In the genomic region with DNA sequence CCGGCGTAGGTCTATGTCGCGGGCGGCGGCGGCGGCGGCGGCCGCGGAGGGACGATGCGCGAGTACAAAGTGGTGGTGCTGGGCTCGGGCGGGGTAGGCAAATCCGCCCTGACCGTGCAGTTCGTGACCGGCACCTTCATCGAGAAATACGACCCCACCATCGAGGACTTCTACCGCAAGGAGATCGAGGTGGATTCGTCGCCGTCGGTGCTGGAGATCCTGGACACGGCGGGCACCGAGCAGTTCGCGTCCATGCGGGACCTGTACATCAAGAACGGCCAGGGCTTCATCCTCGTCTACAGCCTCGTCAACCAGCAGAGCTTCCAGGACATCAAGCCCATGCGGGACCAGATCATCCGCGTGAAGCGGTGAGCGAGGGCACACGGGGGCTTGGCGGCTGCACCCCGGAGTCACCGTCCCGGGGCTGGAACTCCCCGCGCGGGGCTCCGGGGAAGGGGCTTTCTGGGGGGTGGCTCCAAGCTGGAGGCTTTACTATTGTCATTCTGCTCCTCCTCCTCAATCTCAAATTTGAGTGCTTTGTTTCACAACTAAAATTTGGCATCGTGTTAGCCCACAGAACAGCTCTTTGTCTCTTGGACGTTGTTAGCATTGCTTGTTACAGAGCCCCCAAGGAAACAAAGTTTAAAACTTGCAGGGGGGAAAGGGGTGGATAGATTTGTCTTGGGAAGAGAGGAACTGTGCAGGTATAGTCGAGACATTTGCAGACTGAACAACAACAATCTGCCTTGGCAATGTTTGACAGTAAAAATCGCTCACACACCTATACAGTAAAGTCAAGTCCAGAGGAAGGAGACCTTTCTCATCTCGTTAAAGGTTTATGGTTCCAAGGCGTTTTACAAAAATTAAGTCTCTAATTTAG, we compare ENCODE assay signal across 8 cellular contexts. TPM values are rescaled to one million over a fixed set of nuclear protein-coding genes. Genes with fewer than 3 reads are reported as not detected.
DNase-seq lines count a peak whose midpoint lies in the region; ATAC-seq and TF ChIP-seq lines count a peak whose summit lies in the region.

No MANE protein-coding gene starts in this region.

- no peaks in the 10 kb centered on the region for H3K9me3 Mint-ChIP-seq in mesothelial cell of epicardium

- peak; percentile 0 for ATAC-seq in GM19463 (IDR thresholded peaks at IDR 0.05; ENCODE audit: unreplicated experiment)
- ATAC-seq in GM18520 (IDR thresholded peaks at IDR 0.05; ENCODE audit: unreplicated experiment) = no peak

- CTCF ChIA-PET in BJ (lab: Yijun Ruan, JAX) = interaction anchor here (0.7 kb wide), 1 partner anchor 140 kb away, joined by 3 read pairs; no protein-coding TSS in a partner anchor

- peaks cover 45% of the 10 kb centered on the region for H3K4me1 Mint-ChIP-seq in mesothelial cell of epicardium

- no peaks in the 10 kb centered on the region for H3K4me1 ChIP-seq in ectodermal cell (ENCODE audit: control insufficient read depth, insufficient read depth, low read length)

- peak overlapping the region; percentile 92 for H3K4me3 Mint-ChIP-seq in mesothelial cell of epicardium

- DNase-seq in BJ (ENCODE audit: low read depth) = no peak
- peak; percentile 29 to 45 for DNase-seq in Kasumi-1 (lab: John Stamatoyannopoulos, UW)
- DNase-seq in activated CD4-positive, alpha-beta T cell treated with anti-CD3 and anti-CD28 coated beads, Interleukin-2, amount 50 U/mL, for 4 hours = peak; percentile 14 to 15
- peak; percentile 23 to 61 for DNase-seq in mesothelial cell of epicardium (ENCODE audit: low spot score in 2 of 2, unreplicated experiment in 2 of 2)
- peak; percentile 6 to 16 for DNase-seq in stimulated activated CD8-positive, alpha-beta memory T cell treated with anti-CD3 and anti-CD28 coated beads, Interleukin-2, amount 100 ng/mL, for 1 hour (ENCODE audit: low read depth in 2 of 2)

- TF ChIP-seq CTCF in BJ (IDR thresholded peaks at IDR 0.05; ENCODE audit: insufficient read depth, low read depth, low read length) (no peak), mesothelial cell of epicardium (IDR thresholded peaks at IDR 0.05; ENCODE audit: unreplicated experiment) (no peak)

- H3K27me3 Mint-ChIP-seq in mesothelial cell of epicardium (ENCODE audit: low read depth) = no peaks in the 10 kb centered on the region

- H3K27ac ChIP-seq in ectodermal cell (ENCODE audit: insufficient read depth, low read depth, low read length, poor library complexity, severe bottlenecking) = peak overlapping the region; percentile 30

- peak overlapping the region; percentile 94 for H3K27ac Mint-ChIP-seq in mesothelial cell of epicardium

- 0% methylated on average over 57 of the region's 59 CpGs for WGBS in ectodermal cell, 2 experiments

- peak overlapping the region; percentile 76 for H3K4me3 ChIP-seq in BJ (ENCODE audit: low read depth, low read length)
- peak overlapping the region; percentile 73 for H3K4me3 ChIP-seq in ectodermal cell (ENCODE audit: insufficient read depth, low read depth, low read length)

- POLR2A ChIA-PET in BJ (lab: Charles Lee) = no interaction called here

- no peaks in the 10 kb centered on the region for H3K9me3 ChIP-seq in ectodermal cell (ENCODE audit: control insufficient read depth, low read length)

- no peaks in the 10 kb centered on the region for H3K36me3 ChIP-seq in BJ (ENCODE audit: control insufficient read depth, insufficient read depth, low read length)
- H3K36me3 ChIP-seq in ectodermal cell (ENCODE audit: control insufficient read depth, insufficient read depth, low read length) = no peaks in the 10 kb centered on the region

- no peaks in the 10 kb centered on the region for H3K36me3 Mint-ChIP-seq in mesothelial cell of epicardium

- H3K27me3 ChIP-seq in BJ (ENCODE audit: control insufficient read depth, insufficient read depth, low read length) = no peaks in the 10 kb centered on the region
- no peaks in the 10 kb centered on the region for H3K27me3 ChIP-seq in ectodermal cell (ENCODE audit: control insufficient read depth, insufficient read depth, low read length, poor library complexity, severe bottlenecking)

RNA-seq across cellular contexts. Expression of a gene that starts 0.7 kb away (rescaled TPM):
- 8.3 and 10.9 TPM in 2 replicates for polyA plus RNA-seq in BJ (2011; rRNA removed)
- polyA minus RNA-seq in BJ (2011; rRNA and poly(A)+ RNA removed) = 24.0 and 26.8 TPM in 2 replicates
- 31.3 TPM for polyA plus RNA-seq in ectodermal cell (2013, experiment 1 of 4)
- 27.3 TPM for polyA plus RNA-seq in ectodermal cell (2013, experiment 2 of 4)
- polyA plus RNA-seq in ectodermal cell (2013, experiment 3 of 4) = 23.7 TPM
- polyA plus RNA-seq in ectodermal cell (2013, experiment 4 of 4) = 24.5 TPM
- 28.7 to 31.8 TPM (median 31.3 TPM) in 3 replicates for total RNA-seq in mesothelial cell of epicardium
